Comparison of ENCODE assay signal across 14 cellular contexts in the genomic region with DNA sequence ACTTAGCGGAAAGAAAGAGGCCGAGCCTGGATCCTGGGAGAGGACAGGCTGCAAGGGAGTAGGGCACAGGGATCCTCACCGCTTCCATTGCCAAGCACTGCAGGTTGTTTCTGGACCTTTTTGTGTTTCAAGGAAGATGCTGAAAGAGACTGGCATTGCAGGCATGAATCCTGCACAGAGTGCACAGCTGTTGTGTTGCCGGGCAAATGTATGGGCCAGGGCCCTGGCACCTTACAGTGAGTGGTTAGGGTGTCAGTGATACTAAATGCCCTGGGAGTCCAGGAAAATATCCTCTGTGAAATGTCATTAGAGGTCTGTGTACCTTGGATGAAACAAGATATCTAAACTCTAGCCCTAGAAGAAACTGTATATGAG.
DNase-seq lines count a peak whose midpoint lies in the region; ATAC-seq, FAIRE-seq and TF ChIP-seq lines count a peak whose summit lies in the region.
"Had no signal": no experiment of that assay in that cellular context is flagged by ENCODE, and none has a peak within 500 bp of the region (broad histone marks: within the 10 kb centered on the region; RNA-seq: fewer than 3 reads in every experiment).

No MANE protein-coding gene starts in this region.

- H3K36me3 Mint-ChIP-seq in IgD-negative memory B cell: no peaks in the 10 kb centered on the region
- H3K36me3 Mint-ChIP-seq: naive B cell had no signal

- WGBS in GM12878 (ENCODE audit: insufficient coverage, insufficient replicate concordance, low lambda C conversion rate, missing lambda C conversion rate): 73% methylated on average over 4 of the region's 4 CpGs
- WGBS in right lobe of liver (ENCODE audit: insufficient coverage, low coverage, low lambda C conversion rate, missing lambda C conversion rate): no CpG with 5 or more reads among the region's 4 CpGs
- 62 to 77% (median 72%) methylated on average over 4 of the region's 4 CpGs for WGBS in stomach, 5 donors

- TF ChIP-seq CTCF in GM12878 (IDR thresholded peaks at IDR 0.05 in 2 of 3, conservative IDR thresholded peaks at IDR 0.05 in 1 of 3; ENCODE audit: control insufficient read depth in 2 of 3, extremely low read depth in 1 of 3, insufficient read depth in 1 of 3, low read depth in 3 of 3, low read length in 3 of 3) (no peak), right lobe of liver (IDR thresholded peaks at IDR 0.05) (no peak), stomach (IDR thresholded peaks at IDR 0.05) (no peak)

- H3K9ac ChIP-seq in GM12878 (ENCODE audit: control insufficient read depth, insufficient read depth, low read length): 0 out of 2 replicates have a peak overlapping the region, but pooled peaks have one; percentile 4

- no peak for TF ChIP-seq RAD21 in GM12878 (IDR thresholded peaks at IDR 0.05; ENCODE audit: insufficient read depth, low read depth, low read length)

- no peaks in the 10 kb centered on the region for H4K20me1 ChIP-seq in GM12878 (ENCODE audit: control insufficient read depth, insufficient read depth)

- peaks cover 18% of the 10 kb centered on the region for H3K4me1 ChIP-seq in GM12878 (ENCODE audit: control insufficient read depth, insufficient read depth, low read length)
- no peaks in the 10 kb centered on the region for H3K4me1 ChIP-seq in right lobe of liver
- peaks cover 15 to 41% (median 27%) of the 10 kb centered on the region in 4 donors for H3K4me1 ChIP-seq in stomach

- CTCF ChIA-PET in GM12878 (lab: Yijun Ruan, JAX): interaction anchor here (0.6 to 1.4 kb wide), 3 partner anchors 65 to 661 kb away, joined by 3 read pairs; no protein-coding TSS in a partner anchor

- FAIRE-seq in GM12878 (lab: Jason Lieb, UNC) (no peak), HTR-8/SVneo (lab: Jason Lieb, UNC) (no peak)

- H3K4me3 ChIP-seq in GM12878 (no peak overlapping the region), right lobe of liver (no peak overlapping the region), stomach (no peak overlapping the region)
- H3K4me3 ChIP-seq: testis had no signal

- DNase-seq in GM12878 (ENCODE audit: low read depth, low spot score) (no peak), right lobe of liver (no peak), stomach (no peak), sciatic nerve (ENCODE audit: low spot score) (no peak), NCI-H2196 treated with DMSO at 0.1 percent for 48 hours (lab: John Stamatoyannopoulos, UW; ENCODE audit: unreplicated experiment) (no peak), HTR-8/SVneo (ENCODE audit: insufficient read length, low spot score) (no peak)
- no peak for DNase-seq in activated CD4-positive, CD25-positive, alpha-beta regulatory T cell treated with anti-CD3 and anti-CD28 coated beads, Interleukin-2, amount 50 U/mL, for 72 hours
- DNase-seq: activated CD8-positive, alpha-beta memory T cell treated with anti-CD3 and anti-CD28 coated beads, Interleukin-2, amount 50 U/mL, for 48 hours; KG1; naive B cell; stimulated activated CD4-positive, alpha-beta T cell treated with anti-CD3 and anti-CD28 coated beads, Interleukin-2, amount 100 ng/mL, for 48 hours; T-helper 17 cell had no signal

- H3K9me3 ChIP-seq in GM12878 (replicated peaks; ENCODE audit: control insufficient read depth, insufficient read depth, low read length): no peaks in the 10 kb centered on the region
- no peaks in the 10 kb centered on the region for H3K9me3 ChIP-seq in right lobe of liver
- no peaks in the 10 kb centered on the region for H3K9me3 ChIP-seq in stomach
- H3K9me3 ChIP-seq: testis had no signal

- H3K36me3 ChIP-seq in GM12878 (ENCODE audit: control insufficient read depth in 2 of 2, insufficient read depth in 2 of 2, low read length in 1 of 2) (no peaks in the 10 kb centered on the region), right lobe of liver (no peaks in the 10 kb centered on the region), stomach (no peaks in the 10 kb centered on the region)

- peaks cover 4 to 21% (median 14%) of the 10 kb centered on the region in 3 donors for H3K4me1 Mint-ChIP-seq in IgD-negative memory B cell

- H3K9me3 Mint-ChIP-seq in IgD-negative memory B cell: no peaks in the 10 kb centered on the region

- no peaks in the 10 kb centered on the region for H3K79me2 ChIP-seq in GM12878 (ENCODE audit: control insufficient read depth, insufficient read depth, low read length)

- POLR2A ChIA-PET in GM12878 (lab: Charles Lee): interaction anchor here (0.7 kb wide), 1 partner anchor 370 kb away, joined by 3 read pairs; no protein-coding TSS in a partner anchor

- intact Hi-C loops in GM12878 (cut with micrococcal nuclease; ENCODE audit: unreplicated experiment) (no loop called here), right lobe of liver (cut with DNase I) (no loop called here), stomach (cut with DNase I; ENCODE audit: low total_unique reads) (no loop called here), sciatic nerve (cut with DNase I) (no loop called here)

- SMC1A ChIA-PET in GM12878 (lab: Charles Lee; ENCODE audit: uncharacterized antibody, unreplicated experiment): interaction anchor here (0.6 to 1.3 kb wide), 6 partner anchors 9 to 629 kb away, joined by 3 to 4 read pairs (median 3); no protein-coding TSS in a partner anchor

- no peak overlapping the region for H3K4me2 ChIP-seq in GM12878 (ENCODE audit: control insufficient read depth, insufficient read depth)

- peak overlapping the region in 2 of 3 donors; percentile 3 to 4 for H3K27ac Mint-ChIP-seq in IgD-negative memory B cell
- H3K27ac Mint-ChIP-seq: T-helper 17 cell had no signal

- H3K27me3 ChIP-seq in GM12878 (replicated peaks in 1 of 2; ENCODE audit: control insufficient read depth in 2 of 2, insufficient read depth in 2 of 2, low read length in 1 of 2): no peaks in the 10 kb centered on the region
- no peaks in the 10 kb centered on the region for H3K27me3 ChIP-seq in right lobe of liver
- no peaks in the 10 kb centered on the region for H3K27me3 ChIP-seq in stomach
- H3K27me3 ChIP-seq: testis had no signal

- H3K27ac ChIP-seq in GM12878 (ENCODE audit: control insufficient read depth, insufficient read depth) (no peak overlapping the region), right lobe of liver (peak overlapping the region in 2 of 3 donors; percentile 1 to 25), stomach (peak overlapping the region; percentile 59 to 82 (median 78))

- no TSS peak for BruUV-seq in GM12878 (replicated peaks; lab: Mats Ljungman, UMichigan)

- TF ChIP-seq POLR2A in GM12878 (IDR thresholded peaks at IDR 0.05; ENCODE audit: low read depth, low read length) (no peak), right lobe of liver (IDR thresholded peaks at IDR 0.05) (no peak), stomach (IDR thresholded peaks at IDR 0.05) (no peak)

- no peaks in the 10 kb centered on the region for H3K27me3 Mint-ChIP-seq in IgD-negative memory B cell
- H3K27me3 Mint-ChIP-seq: naive B cell, T-helper 17 cell had no signal

- RAD21 ChIA-PET in GM12878 (lab: Charles Lee; ENCODE audit: unreplicated experiment): interaction anchor here (1.1 to 1.9 kb wide), 5 partner anchors 9 to 547 kb away, joined by 3 to 7 read pairs (median 5); no protein-coding TSS in a partner anchor

- no peak overlapping the region for H3K4me3 Mint-ChIP-seq in IgD-negative memory B cell
- H3K4me3 Mint-ChIP-seq: naive B cell, T-helper 17 cell had no signal

- TF ChIP-seq EP300 in GM12878 (IDR thresholded peaks at IDR 0.05; ENCODE audit: borderline replicate concordance in 1 of 2, control insufficient read depth in 1 of 2, low read depth in 2 of 2, low read length in 2 of 2) (no peak), stomach (IDR thresholded peaks at IDR 0.05) (no peak)

- no peak overlapping the region for H2AFZ ChIP-seq in GM12878 (ENCODE audit: control insufficient read depth, low read depth, low read length)

- in situ Hi-C loops in GM12878 (cut with MboI): no loop called here

- no peak for ATAC-seq in GM12878
- no peak for ATAC-seq in right lobe of liver
- no peak for ATAC-seq in sciatic nerve
- ATAC-seq: T-helper 17 cell had no signal

TF ChIP-seq in GM12878, 131 proteins besides CTCF, POLR2A, EP300 and RAD21:
- 0 out of 2 replicates have a peak, but pooled peaks have one; percentile 1 for TF ChIP-seq MXI1 (IDR thresholded peaks at IDR 0.05; ENCODE audit: low read depth, low read length)
- no peak for TF ChIP-seq ZBED1 (IDR thresholded peaks at IDR 0.05; ENCODE audit: borderline replicate concordance)
